2 cellular contexts compared by ENCODE assay signal in genomic region chr5:127040779-127041520, GRCh38.
A peak's percentile ranks its signal among the peaks of the same experiment; 100 is the strongest.
TF ChIP-seq lines count a peak whose summit lies in the region.

No MANE protein-coding gene starts in this region.

TF ChIP-seq in endothelial cell of umbilical vein, 7 proteins besides CTCF, POLR2A, EP300 and RAD21 (continued from another document):
- TF ChIP-seq FOS (IDR thresholded peaks at IDR 0.05; ENCODE audit: borderline replicate concordance, insufficient read depth, low read length), result peak; percentile 38
- TF ChIP-seq POLR2AphosphoS5 (IDR thresholded peaks at IDR 0.05; ENCODE audit: insufficient read depth, low read depth, low read length), result peak; percentile 55
- TF ChIP-seq JUN (IDR thresholded peaks at IDR 0.05; ENCODE audit: borderline replicate concordance, insufficient read depth, insufficient read length, low read depth), result peak; percentile 62
TF ChIP-seq in endothelial cell of umbilical vein: peak in this region for 3.

TF ChIP-seq in neural cell, 6 proteins besides CTCF, POLR2A, EP300 and RAD21 (continued from another document):
- TF ChIP-seq, protein P1, sequence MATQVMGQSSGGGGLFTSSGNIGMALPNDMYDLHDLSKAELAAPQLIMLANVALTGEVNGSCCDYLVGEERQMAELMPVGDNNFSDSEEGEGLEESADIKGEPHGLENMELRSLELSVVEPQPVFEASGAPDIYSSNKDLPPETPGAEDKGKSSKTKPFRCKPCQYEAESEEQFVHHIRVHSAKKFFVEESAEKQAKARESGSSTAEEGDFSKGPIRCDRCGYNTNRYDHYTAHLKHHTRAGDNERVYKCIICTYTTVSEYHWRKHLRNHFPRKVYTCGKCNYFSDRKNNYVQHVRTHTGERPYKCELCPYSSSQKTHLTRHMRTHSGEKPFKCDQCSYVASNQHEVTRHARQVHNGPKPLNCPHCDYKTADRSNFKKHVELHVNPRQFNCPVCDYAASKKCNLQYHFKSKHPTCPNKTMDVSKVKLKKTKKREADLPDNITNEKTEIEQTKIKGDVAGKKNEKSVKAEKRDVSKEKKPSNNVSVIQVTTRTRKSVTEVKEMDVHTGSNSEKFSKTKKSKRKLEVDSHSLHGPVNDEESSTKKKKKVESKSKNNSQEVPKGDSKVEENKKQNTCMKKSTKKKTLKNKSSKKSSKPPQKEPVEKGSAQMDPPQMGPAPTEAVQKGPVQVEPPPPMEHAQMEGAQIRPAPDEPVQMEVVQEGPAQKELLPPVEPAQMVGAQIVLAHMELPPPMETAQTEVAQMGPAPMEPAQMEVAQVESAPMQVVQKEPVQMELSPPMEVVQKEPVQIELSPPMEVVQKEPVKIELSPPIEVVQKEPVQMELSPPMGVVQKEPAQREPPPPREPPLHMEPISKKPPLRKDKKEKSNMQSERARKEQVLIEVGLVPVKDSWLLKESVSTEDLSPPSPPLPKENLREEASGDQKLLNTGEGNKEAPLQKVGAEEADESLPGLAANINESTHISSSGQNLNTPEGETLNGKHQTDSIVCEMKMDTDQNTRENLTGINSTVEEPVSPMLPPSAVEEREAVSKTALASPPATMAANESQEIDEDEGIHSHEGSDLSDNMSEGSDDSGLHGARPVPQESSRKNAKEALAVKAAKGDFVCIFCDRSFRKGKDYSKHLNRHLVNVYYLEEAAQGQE (IDR thresholded peaks at IDR 0.05; ENCODE audit: borderline replicate concordance), result no peak
- TF ChIP-seq POLR2AphosphoS5 (IDR thresholded peaks at IDR 0.05), result no peak
